ENCODE assay signal across 8 cellular contexts in genomic region chr12:6950944-6951540, GRCh38. TPM values are rescaled to one million over a fixed set of nuclear protein-coding genes. Genes with fewer than 3 reads are reported as not detected.
DNase-seq lines count a peak whose midpoint lies in the region; ATAC-seq and TF ChIP-seq lines count a peak whose summit lies in the region.

Gene PTPN6 (plus strand): TSS chr12:6951356. CDS start chr12:6951513, 157 bp downstream.

- no peak within 1 kb of the TSS for H2BK120ac ChIP-seq in mesendoderm (ENCODE audit: low read depth, low read length)

- POLR2A ChIA-PET in Panc1 (lab: Charles Lee), result no interaction called here

- no peak within 1 kb of the TSS for H3K9ac ChIP-seq in mesendoderm (ENCODE audit: low read length)

- no peak within 1 kb of the TSS for H2BK5ac ChIP-seq in mesendoderm (ENCODE audit: low read length)

- no peak within 1 kb of the TSS for H2BK15ac ChIP-seq in mesendoderm (replicated peaks; ENCODE audit: low read depth)

- TF ChIP-seq CTCF in Panc1 (IDR thresholded peaks at IDR 0.05), result no peak
- TF ChIP-seq CTCF in body of pancreas (IDR thresholded peaks at IDR 0.05), result no peak
- no peak for TF ChIP-seq CTCF in transverse colon (IDR thresholded peaks at IDR 0.05)

- H2AK5ac ChIP-seq in mesendoderm (ENCODE audit: low read length), result no peak within 1 kb of the TSS

- ATAC-seq in GM18868 (IDR thresholded peaks at IDR 0.05; ENCODE audit: unreplicated experiment), result peak; percentile 27
- ATAC-seq in Panc1, result no peak
- ATAC-seq in body of pancreas, result no peak
- no peak for ATAC-seq in GM18867 (IDR thresholded peaks at IDR 0.05; ENCODE audit: unreplicated experiment)

- H3K4me2 ChIP-seq in mesendoderm (ENCODE audit: low read length), result no peak within 1 kb of the TSS

- 81 to 87% methylated on average over 22 of the region's 25 CpGs for WGBS in body of pancreas, 2 donors
- no CpG with 5 or more reads among the region's 25 CpGs for WGBS in mesendoderm (ENCODE audit: extremely low coverage, insufficient coverage, low lambda C conversion rate)
- WGBS in transverse colon (ENCODE audit: low coverage in 1 of 2), 2 donors, result 70 to 92% methylated on average over 2 to 22 of the region's 25 CpGs

- in situ Hi-C loops in Panc1 (cut with HindIII; ENCODE audit: low pct_unique_long_range_greater_than_20kb, low sequenced_read_pairs), result no loop called here
- in situ Hi-C loops in transverse colon (cut with MboI; ENCODE audit: low pct_ligation_motif_present in 1 of 4, low pct_unique_long_range_greater_than_20kb in 1 of 4, low sequenced_read_pairs in 3 of 4), result no loop called here

- H3K18ac ChIP-seq in mesendoderm (ENCODE audit: low read length), result no peak within 1 kb of the TSS

- H3K79me2 ChIP-seq in mesendoderm (ENCODE audit: control insufficient read depth, insufficient read depth, low read length), result no peaks in the 10 kb centered on the region

- H3K9me3 ChIP-seq in Panc1 (ENCODE audit: control insufficient read depth, insufficient read depth, low read depth, low read length) (no peaks in the 10 kb centered on the region), body of pancreas (no peaks in the 10 kb centered on the region), transverse colon (no peaks in the 10 kb centered on the region)

- no peak within 1 kb of the TSS for H4K5ac ChIP-seq in mesendoderm (ENCODE audit: low read length)

- H3K27me3 ChIP-seq in Panc1 (ENCODE audit: control insufficient read depth, insufficient read depth, low read length) (no peaks in the 10 kb centered on the region), body of pancreas (no peaks in the 10 kb centered on the region), mesendoderm (ENCODE audit: insufficient read depth, low read length, poor library complexity) (no peaks in the 10 kb centered on the region), transverse colon (no peaks in the 10 kb centered on the region)

- TF ChIP-seq EP300 in transverse colon (IDR thresholded peaks at IDR 0.05; ENCODE audit: low read depth), result no peak

- CTCF ChIA-PET in Panc1 (lab: Charles Lee), result no interaction called here

- intact Hi-C loops in Panc1 (cut with micrococcal nuclease; ENCODE audit: unreplicated experiment) (no loop called here), body of pancreas (cut with DNase I) (no loop called here), transverse colon (cut with DNase I; ENCODE audit: low total_unique reads) (no loop called here)

- no peak within 1 kb of the TSS for H4K8ac ChIP-seq in mesendoderm (ENCODE audit: low read depth, low read length)

- H3K4ac ChIP-seq in mesendoderm (ENCODE audit: low read depth, low read length), result no peak within 1 kb of the TSS

- no peaks in the 10 kb centered on the region for H3K4me1 ChIP-seq in Panc1 (ENCODE audit: control insufficient read depth, insufficient read depth, low read length)
- peaks cover 15% of the 10 kb centered on the region for H3K4me1 ChIP-seq in body of pancreas
- H3K4me1 ChIP-seq in mesendoderm (ENCODE audit: control insufficient read depth, low read depth, low read length), result no peaks in the 10 kb centered on the region
- peaks cover under 1 to 39% (median 13%) of the 10 kb centered on the region in 4 donors for H3K4me1 ChIP-seq in transverse colon

- H3K79me1 ChIP-seq in mesendoderm (ENCODE audit: low read length), result no peaks in the 10 kb centered on the region

- no peak within 1 kb of the TSS for H3K27ac ChIP-seq in Panc1 (ENCODE audit: low read length)
- peak within 1 kb of the TSS in 2 of 4 donors; percentile 27 to 55 for H3K27ac ChIP-seq in body of pancreas
- no peak within 1 kb of the TSS for H3K27ac ChIP-seq in mesendoderm (ENCODE audit: low read depth, low read length)
- peak within 1 kb of the TSS; percentile 77 to 89 (median 82) for H3K27ac ChIP-seq in transverse colon

- DNase-seq in Panc1 (ENCODE audit: low read depth, low spot score), result no peak
- peak in 1 of 4 donors; percentile 73 for DNase-seq in body of pancreas
- DNase-seq in mesendoderm, result no peak
- DNase-seq in transverse colon, result peak; percentile 74
- DNase-seq in cerebellum (ENCODE audit: low spot score), result no peak
- DNase-seq in NCI-H1694 (lab: John Stamatoyannopoulos, UW), result no peak

- peak within 1 kb of the TSS; percentile 59 for H3K56ac ChIP-seq in mesendoderm (ENCODE audit: low read length)

- H3K36me3 ChIP-seq in Panc1 (ENCODE audit: control insufficient read depth, insufficient read depth, low read length), result no peaks in the 10 kb centered on the region
- peaks cover 0 to 3% of the 10 kb centered on the region in 2 donors for H3K36me3 ChIP-seq in body of pancreas (replicated peaks in 1 of 2; ENCODE audit: insufficient read depth in 1 of 2, low read depth in 2 of 2)
- no peaks in the 10 kb centered on the region for H3K36me3 ChIP-seq in mesendoderm (ENCODE audit: control insufficient read depth, insufficient read depth, low read length)
- H3K36me3 ChIP-seq in transverse colon, result no peaks in the 10 kb centered on the region

- no TSS peak for BruUV-seq in Panc1 (replicated peaks; lab: Mats Ljungman, UMichigan)

- H3K4me3 ChIP-seq in Panc1 (ENCODE audit: low read depth in 2 of 2, low read length in 2 of 2) (no peak within 1 kb of the TSS), body of pancreas (no peak within 1 kb of the TSS), mesendoderm (ENCODE audit: low read length) (no peak within 1 kb of the TSS), transverse colon (peak within 1 kb of the TSS in 3 of 4 donors; percentile 21 to 49 (median 28))

- H3K23ac ChIP-seq in mesendoderm (ENCODE audit: low read length), result no peak within 1 kb of the TSS

- TF ChIP-seq POLR2A in body of pancreas (IDR thresholded peaks at IDR 0.05) (peak in 2 of 3 donors; percentile 20 to 61), transverse colon (IDR thresholded peaks at IDR 0.05) (peak; percentile 51)

RNA-seq across cellular contexts. Expression of gene PTPN6, which starts in this region (rescaled TPM):
- total RNA-seq in Panc1 (2021; ENCODE audit: unreplicated experiment), result 13.7 TPM
- 26.1 TPM for polyA plus RNA-seq in Panc1 (2012; ENCODE audit: insufficient read length)
- 10 to 100 TPM; 18.4 to 19.4 TPM for total RNA-seq in body of pancreas
- 13.2 TPM for polyA plus RNA-seq in mesendoderm (2013, experiment 1 of 2)
- 14.1 TPM for polyA plus RNA-seq in mesendoderm (2013, experiment 2 of 2)
- 10 to 100 TPM; 21.7 to 49.0 (median 36.1) TPM for total RNA-seq in transverse colon
- 2.9 TPM for total RNA-seq in cerebellum

Comparison
In these comparisons a context has a peak if more than half of its experiments do, and no peak if none do; other contexts are left out.
1. H3K27ac ChIP-seq: peak in transverse colon (4 of 4); none in Panc1 (single experiment) and mesendoderm (single experiment).
2. H3K4me3 ChIP-seq: peak in transverse colon (3 of 4); none in Panc1 (0 of 2), body of pancreas (0 of 2) and mesendoderm (single experiment).